ENCODE assay signal across 1 cellular context in genomic region chr6:107941199-107941598, GRCh38.
A peak's percentile ranks its signal among the peaks of the same experiment; 100 is the strongest.
TF ChIP-seq lines count a peak whose summit lies in the region.

No MANE protein-coding gene starts in this region.

TF ChIP-seq in HepG2, 621 proteins besides CTCF, POLR2A, EP300 and RAD21:
- TF ChIP-seq ZHX2 (IDR thresholded peaks at IDR 0.05; ENCODE audit: low read depth), result no peak
- no peak for TF ChIP-seq ZHX2 (CRISPR knock-in tag; IDR thresholded peaks at IDR 0.05; ENCODE audit: borderline replicate concordance)
- no peak for TF ChIP-seq ATF7 (IDR thresholded peaks at IDR 0.05)
- TF ChIP-seq ATF7 (CRISPR knock-in tag; IDR thresholded peaks at IDR 0.05), result no peak
- TF ChIP-seq NFKBIZ (CRISPR knock-in tag; IDR thresholded peaks at IDR 0.05), result no peak
- no peak for TF ChIP-seq SIX1 (CRISPR knock-in tag; IDR thresholded peaks at IDR 0.05; ENCODE audit: borderline replicate concordance)
- 0 out of 2 replicates have a peak, but pooled peaks have one; percentile 38 for TF ChIP-seq ZNF121 (CRISPR knock-in tag; IDR thresholded peaks at IDR 0.05)
- no peak for TF ChIP-seq FOXA3 (CRISPR knock-in tag; IDR thresholded peaks at IDR 0.05)
- no peak for TF ChIP-seq NFIC (IDR thresholded peaks at IDR 0.05; ENCODE audit: low read length)
- no peak for TF ChIP-seq LRRFIP1 (CRISPR knock-in tag; conservative IDR thresholded peaks at IDR 0.05)
